Comparison of ENCODE assay signal across 9 cellular contexts in genomic region chr22:36301851-36302250, GRCh38. TPM values are rescaled to one million over a fixed set of nuclear protein-coding genes. Genes with fewer than 3 reads are reported as not detected.
A peak's percentile ranks its signal among the peaks of the same experiment; 100 is the strongest.
DNase-seq lines count a peak whose midpoint lies in the region; ATAC-seq and TF ChIP-seq lines count a peak whose summit lies in the region.
"Had no signal": no experiment of that assay in that cellular context is flagged by ENCODE, and none has a peak within 500 bp of the region (broad histone marks: within the 10 kb centered on the region; RNA-seq: fewer than 3 reads in every experiment).

No MANE protein-coding gene starts in this region.

- no peaks in the 10 kb centered on the region for H3K4me1 Mint-ChIP-seq in T-helper 2 cell treated with Interferon-gamma antibody and Interleukin-4, amounts not matched to agents 5 μg/mL and 100 μg/mL, for 36 hours (ENCODE audit: low read depth)

- H3K9me3 Mint-ChIP-seq in T-helper 2 cell treated with Interferon-gamma antibody and Interleukin-4, amounts not matched to agents 5 μg/mL and 100 μg/mL, for 36 hours = no peaks in the 10 kb centered on the region

- peaks cover 78% of the 10 kb centered on the region for H3K36me3 Mint-ChIP-seq in T-helper 2 cell treated with Interferon-gamma antibody and Interleukin-4, amounts not matched to agents 5 μg/mL and 100 μg/mL, for 36 hours (ENCODE audit: low read depth)

- peak overlapping the region in 3 of 4 donors; percentile 51 to 68 (median 52) for H3K27ac ChIP-seq in Peyer's patch
- H3K27ac ChIP-seq in epithelial cell of prostate = peak overlapping the region; percentile 35
- H3K27ac ChIP-seq in sigmoid colon = peak overlapping the region; percentile 77 to 100 (median 89)

- TF ChIP-seq POLR2A in Peyer's patch (IDR thresholded peaks at IDR 0.05) = no peak
- no peak for TF ChIP-seq POLR2A in sigmoid colon (IDR thresholded peaks at IDR 0.05)
- TF ChIP-seq POLR2A in GM18505 (IDR thresholded peaks at IDR 0.05; ENCODE audit: borderline replicate concordance, extremely low read depth, insufficient read depth, insufficient read length) = no peak

- H3K4me1 ChIP-seq in Peyer's patch = peaks cover 0 to 14% (median 0%) of the 10 kb centered on the region in 4 donors
- H3K4me1 ChIP-seq in sigmoid colon = peaks cover 0 to 65% (median 62%) of the 10 kb centered on the region in 4 donors

- H3K4me3 Mint-ChIP-seq in T-helper 2 cell treated with Interferon-gamma antibody and Interleukin-4, amounts not matched to agents 5 μg/mL and 100 μg/mL, for 36 hours = no peak overlapping the region

- no peaks in the 10 kb centered on the region for H3K27me3 Mint-ChIP-seq in T-helper 2 cell treated with Interferon-gamma antibody and Interleukin-4, amounts not matched to agents 5 μg/mL and 100 μg/mL, for 36 hours (ENCODE audit: low read depth)

- DNase-seq in T-helper 2 cell treated with Interferon-gamma antibody and Interleukin-4, amounts not matched to agents 5 μg/mL and 100 μg/mL, for 36 hours (ENCODE audit: low spot score) = no peak
- no peak for DNase-seq in T-helper 2 cell
- no peak for DNase-seq in Peyer's patch
- DNase-seq in epithelial cell of prostate (ENCODE audit: low read depth, low spot score) = no peak
- no peak for DNase-seq in sigmoid colon
- DNase-seq in SHP77 treated with DMSO at 0.1 percent for 48 hours (lab: John Stamatoyannopoulos, UW) = no peak
- DNase-seq in SIG-M5 treated with dmso at 0.1 percent for 504 hours (lab: John Stamatoyannopoulos, UW; ENCODE audit: unreplicated experiment) = no peak
- DNase-seq: 8988T had no signal

- H3K9me3 ChIP-seq in Peyer's patch (no peaks in the 10 kb centered on the region), sigmoid colon (no peaks in the 10 kb centered on the region)

- H3K27me3 ChIP-seq in Peyer's patch = no peaks in the 10 kb centered on the region
- H3K27me3 ChIP-seq in sigmoid colon = no peaks in the 10 kb centered on the region

- WGBS in sigmoid colon, 2 donors = 45 to 67% methylated on average over 8 of the region's 8 CpGs

- intact Hi-C loops in sigmoid colon (cut with DNase I) = loop anchor here (1.0 kb wide), 1 partner anchor 168 kb away; no protein-coding TSS in a partner anchor

- TF ChIP-seq CTCF in Peyer's patch (IDR thresholded peaks at IDR 0.05) (no peak), sigmoid colon (IDR thresholded peaks at IDR 0.05) (no peak)

- ATAC-seq in GM18505 (IDR thresholded peaks at IDR 0.05; ENCODE audit: unreplicated experiment) = no peak

- H3K36me3 ChIP-seq in Peyer's patch = peaks cover 3 to 97% (median 9%) of the 10 kb centered on the region in 3 donors
- H3K36me3 ChIP-seq in sigmoid colon = peaks cover 72 to 100% (median 94%) of the 10 kb centered on the region in 4 donors

- peak overlapping the region; percentile 49 for H3K27ac Mint-ChIP-seq in T-helper 2 cell treated with Interferon-gamma antibody and Interleukin-4, amounts not matched to agents 5 μg/mL and 100 μg/mL, for 36 hours

- TF ChIP-seq EP300 in sigmoid colon (IDR thresholded peaks at IDR 0.05) = peak in 2 of 4 donors; percentile 91 to 94

- H3K4me3 ChIP-seq in Peyer's patch (no peak overlapping the region), sigmoid colon (no peak overlapping the region)

RNA-seq across cellular contexts. Expression of gene APOL1, which starts 48.9 kb away (rescaled TPM):
- total RNA-seq in Peyer's patch (10 to 100 TPM; 12.2 to 23.9 (median 19.8) TPM), sigmoid colon (10 to 100 TPM; 15.0 to 36.0 (median 20.3) TPM)
- 10 to 100 TPM in 2 of 3 donors, 1 to 10 TPM in 1; 6.6 to 64.0 (median 11.3) TPM for polyA plus RNA-seq in sigmoid colon

Comparison
In these comparisons a context has a peak if more than half of its experiments do, and no peak if none do; other contexts are left out.
1. H3K27ac ChIP-seq: peak in every context shown above with its lines; median percentile 89 in sigmoid colon; 52 in Peyer's patch; 35 in epithelial cell of prostate.